16 cellular contexts compared by ENCODE assay signal in genomic region chr11:48101044-48101733, GRCh38.
DNase-seq lines count a peak whose midpoint lies in the region; ATAC-seq and FAIRE-seq lines count a peak whose summit lies in the region.
"Had no signal": no experiment of that assay in that cellular context is flagged by ENCODE, and none has a peak within 500 bp of the region (broad histone marks: within the 10 kb centered on the region; RNA-seq: fewer than 3 reads in every experiment).

No MANE protein-coding gene starts in this region.

- H3K9me3 ChIP-seq in duodenal mucosa (ENCODE audit: control insufficient read depth in 1 of 2, low read length in 2 of 2) = no peaks in the 10 kb centered on the region
- H3K9me3 ChIP-seq in naive thymus-derived CD4-positive, alpha-beta T cell (ENCODE audit: control insufficient read depth in 2 of 3, low read length in 3 of 3) = no peaks in the 10 kb centered on the region

- peak overlapping the region; percentile 28 for H3K27ac Mint-ChIP-seq in activated naive CD8-positive, alpha-beta T cell
- H3K27ac Mint-ChIP-seq in activated naive CD8-positive, alpha-beta T cell treated with anti-CD3 and anti-CD28 coated beads, Interleukin-2, amount 50 U/mL, for 24 hours = no peak overlapping the region
- peak overlapping the region in 6 of 9 donors; percentile 2 to 57 (median 31) for H3K27ac Mint-ChIP-seq in naive thymus-derived CD4-positive, alpha-beta T cell

- CTCF ChIA-PET in naive thymus-derived CD4-positive, alpha-beta T cell (lab: Charles Lee) = interaction anchor here (0.6 to 1.2 kb wide), 3 partner anchors 8 to 168 kb away, joined by 3 to 5 read pairs (median 4); no protein-coding TSS in a partner anchor

- H3K36me3 Mint-ChIP-seq in activated naive CD8-positive, alpha-beta T cell = peaks cover 5% of the 10 kb centered on the region
- no peaks in the 10 kb centered on the region for H3K36me3 Mint-ChIP-seq in activated naive CD8-positive, alpha-beta T cell treated with anti-CD3 and anti-CD28 coated beads, Interleukin-2, amount 50 U/mL, for 24 hours (ENCODE audit: low read depth)
- H3K36me3 Mint-ChIP-seq in naive thymus-derived CD4-positive, alpha-beta T cell = peaks cover 0 to 17% (median 0%) of the 10 kb centered on the region in 5 donors

- peak overlapping the region; percentile 30 for H3K27ac ChIP-seq in duodenal mucosa (ENCODE audit: low read depth, low read length)
- H3K27ac ChIP-seq in naive thymus-derived CD4-positive, alpha-beta T cell (ENCODE audit: low read depth, low read length) = no peak overlapping the region

- ATAC-seq in activated naive CD8-positive, alpha-beta T cell treated with anti-CD3 and anti-CD28 coated beads, Interleukin-2, amount 50 U/mL, for 24 hours = no peak
- ATAC-seq in naive thymus-derived CD4-positive, alpha-beta T cell = no peak
- ATAC-seq in activated CD4-positive, CD25-positive, alpha-beta regulatory T cell treated with anti-CD3 and anti-CD28 coated beads, Interleukin-2, amount 50 U/mL, for 24 hours = no peak

- POLR2A ChIA-PET in naive thymus-derived CD4-positive, alpha-beta T cell (lab: Charles Lee) = no interaction called here

- peak overlapping the region; percentile 2 to 17 for H3K9ac ChIP-seq in duodenal mucosa (ENCODE audit: low read depth in 1 of 2, low read length in 2 of 2)

- H3K27me3 ChIP-seq in duodenal mucosa (ENCODE audit: control insufficient read depth in 1 of 2, insufficient read depth in 2 of 2, low read length in 2 of 2) = no peaks in the 10 kb centered on the region
- no peaks in the 10 kb centered on the region for H3K27me3 ChIP-seq in naive thymus-derived CD4-positive, alpha-beta T cell (ENCODE audit: control insufficient read depth in 2 of 2, insufficient read depth in 2 of 2, low read length in 2 of 2)

- no peak for DNase-seq in activated naive CD8-positive, alpha-beta T cell treated with anti-CD3 and anti-CD28 coated beads, Interleukin-2, amount 50 U/mL, for 24 hours
- DNase-seq in naive thymus-derived CD4-positive, alpha-beta T cell = no peak
- no peak for DNase-seq in GM19239 (ENCODE audit: insufficient read length, low spot score)
- DNase-seq in Ammon's horn (ENCODE audit: low spot score) = no peak
- DNase-seq in stimulated activated CD4-positive, alpha-beta T cell treated with anti-CD3 and anti-CD28 coated beads, Interleukin-2, amount 100 ng/mL, for 24 hours = no peak
- DNase-seq: activated naive CD4-positive, alpha-beta T cell treated with anti-CD3 and anti-CD28 coated beads, Interleukin-2, amount 50 U/mL, for 16 hours; DMS 273 treated with DMSO at 0.1 percent for 48 hours; kidney glomerular epithelial cell; NK-92 treated with Interleukin-12 subunit alpha and Interleukin-12 subunit beta, amount 100 ng/mL, for 24 hours; SHP77 treated with DMSO at 0.1 percent for 48 hours; stimulated activated naive CD4-positive, alpha-beta T cell treated with Interleukin-2 at 50 U/mL for 16 hours; T1000 had no signal

- intact Hi-C loops in naive thymus-derived CD4-positive, alpha-beta T cell (cut with micrococcal nuclease) = no loop called here

- peaks cover 41 to 53% of the 10 kb centered on the region in 2 donors for H3K4me1 ChIP-seq in duodenal mucosa (ENCODE audit: control insufficient read depth in 1 of 2, insufficient read depth in 2 of 2, low read length in 2 of 2)
- H3K4me1 ChIP-seq in naive thymus-derived CD4-positive, alpha-beta T cell (ENCODE audit: control insufficient read depth in 2 of 2, insufficient read depth in 2 of 2, low read length in 2 of 2) = peaks cover 0 to 5% of the 10 kb centered on the region in 2 donors

- H3K4me1 Mint-ChIP-seq in activated naive CD8-positive, alpha-beta T cell (ENCODE audit: low read depth) = peaks cover 37% of the 10 kb centered on the region
- peaks cover 73% of the 10 kb centered on the region for H3K4me1 Mint-ChIP-seq in activated naive CD8-positive, alpha-beta T cell treated with anti-CD3 and anti-CD28 coated beads, Interleukin-2, amount 50 U/mL, for 24 hours
- H3K4me1 Mint-ChIP-seq in naive thymus-derived CD4-positive, alpha-beta T cell = peaks cover 25 to 66% (median 64%) of the 10 kb centered on the region in 7 donors

- H3K9me3 Mint-ChIP-seq in activated naive CD8-positive, alpha-beta T cell (ENCODE audit: low read depth) = no peaks in the 10 kb centered on the region
- H3K9me3 Mint-ChIP-seq in activated naive CD8-positive, alpha-beta T cell treated with anti-CD3 and anti-CD28 coated beads, Interleukin-2, amount 50 U/mL, for 24 hours = no peaks in the 10 kb centered on the region
- no peaks in the 10 kb centered on the region for H3K9me3 Mint-ChIP-seq in naive thymus-derived CD4-positive, alpha-beta T cell

- H3K27me3 Mint-ChIP-seq in activated naive CD8-positive, alpha-beta T cell = no peaks in the 10 kb centered on the region
- H3K27me3 Mint-ChIP-seq in activated naive CD8-positive, alpha-beta T cell treated with anti-CD3 and anti-CD28 coated beads, Interleukin-2, amount 50 U/mL, for 24 hours = no peaks in the 10 kb centered on the region
- no peaks in the 10 kb centered on the region for H3K27me3 Mint-ChIP-seq in naive thymus-derived CD4-positive, alpha-beta T cell

- peak overlapping the region; percentile 34 to 55 for H3K4me3 ChIP-seq in duodenal mucosa (ENCODE audit: low read depth in 1 of 2, low read length in 2 of 2)
- H3K4me3 ChIP-seq in naive thymus-derived CD4-positive, alpha-beta T cell (ENCODE audit: low read length) = no peak overlapping the region

- H3K4me3 Mint-ChIP-seq in activated naive CD8-positive, alpha-beta T cell = no peak overlapping the region
- H3K4me3 Mint-ChIP-seq in activated naive CD8-positive, alpha-beta T cell treated with anti-CD3 and anti-CD28 coated beads, Interleukin-2, amount 50 U/mL, for 24 hours = no peak overlapping the region
- H3K4me3 Mint-ChIP-seq in naive thymus-derived CD4-positive, alpha-beta T cell = peak overlapping the region in 1 of 10 donors; percentile 16

- no peak for FAIRE-seq in GM19239 (lab: Jason Lieb, UNC)
- FAIRE-seq: endothelial cell of umbilical vein had no signal

- H3K36me3 ChIP-seq in duodenal mucosa (ENCODE audit: control insufficient read depth in 1 of 2, insufficient read depth in 2 of 2, low read length in 2 of 2) = no peaks in the 10 kb centered on the region
- no peaks in the 10 kb centered on the region for H3K36me3 ChIP-seq in naive thymus-derived CD4-positive, alpha-beta T cell (ENCODE audit: control insufficient read depth in 2 of 3, insufficient read depth in 3 of 3, low read length in 3 of 3)
